In genomic region chr5:75040973-75041372, GRCh38 we compare ENCODE assay signal across 34 cellular contexts. TPM values are rescaled to one million over a fixed set of nuclear protein-coding genes. Genes with fewer than 3 reads are reported as not detected.
A peak's percentile ranks its signal among the peaks of the same experiment; 100 is the strongest.
DNase-seq lines count a peak whose midpoint lies in the region; ATAC-seq, FAIRE-seq and TF ChIP-seq lines count a peak whose summit lies in the region.
"Had no signal": no experiment of that assay in that cellular context is flagged by ENCODE, and none has a peak within 500 bp of the region (broad histone marks: within the 10 kb centered on the region; RNA-seq: fewer than 3 reads in every experiment).

No MANE protein-coding gene starts in this region.

- no peak overlapping the region for H3K4me3 ChIP-seq in AG09309 (ENCODE audit: control insufficient read depth, low read depth, low read length)
- no peak overlapping the region for H3K4me3 ChIP-seq in bronchial epithelial cell (ENCODE audit: low read depth, low read length)
- H3K4me3 ChIP-seq in foreskin fibroblast (ENCODE audit: low read depth in 1 of 2, low read length in 2 of 2): no peak overlapping the region
- no peak overlapping the region for H3K4me3 ChIP-seq in CD8-positive, alpha-beta memory T cell (ENCODE audit: low read length)
- H3K4me3 ChIP-seq: A549, BLaER1, cardiac muscle cell, colonic mucosa, HAP-1, heart right ventricle, testis had no signal

- TF ChIP-seq CTCF in AG09309 (IDR thresholded peaks at IDR 0.05; ENCODE audit: control insufficient read depth, insufficient read depth, low read depth, low read length, missing control alignments) (no peak), bronchial epithelial cell (IDR thresholded peaks at IDR 0.05; ENCODE audit: insufficient read depth, low read length, severe bottlenecking) (no peak), foreskin fibroblast (IDR thresholded peaks at IDR 0.05; ENCODE audit: low read depth, low read length) (no peak)

- DNase-seq in AG09309 (ENCODE audit: low read depth): peak; percentile 69
- peak; percentile 77 for DNase-seq in NCI-H226
- DNase-seq in bronchial epithelial cell (ENCODE audit: low read depth): peak; percentile 56
- DNase-seq in foreskin fibroblast: peak; percentile 41 to 56
- DNase-seq in CD8-positive, alpha-beta memory T cell: no peak
- DNase-seq in activated T-cell treated with anti-CD3 and anti-CD28 coated beads for 4 hours: no peak
- DNase-seq in naive thymus-derived CD8-positive, alpha-beta T cell: no peak
- DNase-seq: activated CD4-positive, alpha-beta T cell treated with anti-CD3 and anti-CD28 coated beads, Interleukin-2, amount 50 U/mL, for 4 hours; activated naive CD4-positive, alpha-beta T cell treated with anti-CD3 and anti-CD28 coated beads, Interleukin-2, amount 10 ng/mL, durations not matched to agents 7 days and 5 days; amniotic stem cell; colonic mucosa; COR-L47; effector CD4-positive, alpha-beta T cell; foreskin melanocyte; GDM1; heart right ventricle; Kasumi-1; NCI-H1417 treated with DMSO at 0.1 percent for 48 hours; NCI-H2081; NCI-H2227 treated with DMSO at 0.1 percent for 48 hours; NCI-H69; retina; SK-N-SH; small intestine; stimulated activated naive CD4-positive, alpha-beta T cell treated with Interleukin-2 at 50 U/mL for 16 hours; testis had no signal

- peaks cover 15% of the 10 kb centered on the region for H3K4me1 ChIP-seq in CD8-positive, alpha-beta memory T cell (ENCODE audit: insufficient read depth, low read length)
- H3K4me1 ChIP-seq: BLaER1, colonic mucosa, HAP-1, heart right ventricle had no signal

- CTCF ChIA-PET in CD8-positive, alpha-beta memory T cell (lab: Charles Lee): interaction anchor here (1.8 to 3.4 kb wide), 3 partner anchors 8 to 12 kb away, joined by 5 to 17 read pairs (median 7); partner anchors contain the start of gene GCNT4

- no peak overlapping the region for H3K4me3 Mint-ChIP-seq in CD8-positive, alpha-beta memory T cell
- H3K4me3 Mint-ChIP-seq in naive thymus-derived CD8-positive, alpha-beta T cell: no peak overlapping the region
- H3K4me3 Mint-ChIP-seq: activated naive CD4-positive, alpha-beta T cell treated with anti-CD3 and anti-CD28 coated beads, Interleukin-2, amount 10 ng/mL, durations not matched to agents 7 days and 5 days had no signal

- POLR2A ChIA-PET in CD8-positive, alpha-beta memory T cell (lab: Charles Lee): no interaction called here
- POLR2A ChIA-PET in naive thymus-derived CD8-positive, alpha-beta T cell (lab: Charles Lee): no interaction called here

- no peaks in the 10 kb centered on the region for H3K27me3 Mint-ChIP-seq in CD8-positive, alpha-beta memory T cell
- H3K27me3 Mint-ChIP-seq in naive thymus-derived CD8-positive, alpha-beta T cell: no peaks in the 10 kb centered on the region
- H3K27me3 Mint-ChIP-seq: activated naive CD4-positive, alpha-beta T cell treated with anti-CD3 and anti-CD28 coated beads, Interleukin-2, amount 10 ng/mL, durations not matched to agents 7 days and 5 days had no signal

- H3K27ac ChIP-seq in CD8-positive, alpha-beta memory T cell (ENCODE audit: low read depth, low read length): no peak overlapping the region
- H3K27ac ChIP-seq: A549, BLaER1, cardiac muscle cell, colonic mucosa, heart right ventricle, parathyroid adenoma, testis had no signal

- peaks cover 30 to 64% (median 35%) of the 10 kb centered on the region in 3 donors for H3K36me3 Mint-ChIP-seq in CD8-positive, alpha-beta memory T cell
- peaks cover 30 to 85% (median 80%) of the 10 kb centered on the region in 3 donors for H3K36me3 Mint-ChIP-seq in naive thymus-derived CD8-positive, alpha-beta T cell

- no peaks in the 10 kb centered on the region for H3K36me3 ChIP-seq in bronchial epithelial cell (ENCODE audit: control insufficient read depth, insufficient read depth, low read length)
- peaks cover 14% of the 10 kb centered on the region for H3K36me3 ChIP-seq in CD8-positive, alpha-beta memory T cell (ENCODE audit: insufficient read depth, low read length)
- H3K36me3 ChIP-seq: BLaER1, cardiac muscle cell, colonic mucosa, HAP-1 had no signal

- H3K9me3 Mint-ChIP-seq in CD8-positive, alpha-beta memory T cell: no peaks in the 10 kb centered on the region
- peaks cover 0 to 3% (median 0%) of the 10 kb centered on the region in 9 donors for H3K9me3 Mint-ChIP-seq in naive thymus-derived CD8-positive, alpha-beta T cell
- H3K9me3 Mint-ChIP-seq: activated naive CD4-positive, alpha-beta T cell treated with anti-CD3 and anti-CD28 coated beads, Interleukin-2, amount 10 ng/mL, durations not matched to agents 7 days and 5 days had no signal

- no peak for ATAC-seq in HG02840 (IDR thresholded peaks at IDR 0.05; ENCODE audit: low FRiP score, unreplicated experiment)
- no peak for ATAC-seq in naive thymus-derived CD8-positive, alpha-beta T cell
- ATAC-seq: A549; activated CD4-positive, CD25-positive, alpha-beta regulatory T cell treated with anti-CD3 and anti-CD28 coated beads, Interleukin-2, amount 50 U/mL, for 24 hours; heart right ventricle; Right ventricle myocardium inferior had no signal

- FAIRE-seq in bronchial epithelial cell (lab: Jason Lieb, UNC): no peak
- FAIRE-seq: A549, small intestine had no signal

- H3K4me1 Mint-ChIP-seq in CD8-positive, alpha-beta memory T cell: peaks cover 28 to 73% (median 62%) of the 10 kb centered on the region in 3 donors
- peaks cover 31 to 82% (median 65%) of the 10 kb centered on the region in 4 donors for H3K4me1 Mint-ChIP-seq in naive thymus-derived CD8-positive, alpha-beta T cell

- H3K9me3 ChIP-seq in CD8-positive, alpha-beta memory T cell (ENCODE audit: low read length): no peaks in the 10 kb centered on the region
- H3K9me3 ChIP-seq: A549, BLaER1, colonic mucosa, HAP-1, heart right ventricle, SK-N-SH, testis had no signal

- no peaks in the 10 kb centered on the region for H3K27me3 ChIP-seq in bronchial epithelial cell (ENCODE audit: control insufficient read depth, insufficient read depth, low read length)
- no peaks in the 10 kb centered on the region for H3K27me3 ChIP-seq in CD8-positive, alpha-beta memory T cell (ENCODE audit: insufficient read depth, low read length, poor library complexity, severe bottlenecking)
- H3K27me3 ChIP-seq: BLaER1, colonic mucosa, heart right ventricle, testis had no signal

- no peak overlapping the region for H3K27ac Mint-ChIP-seq in CD8-positive, alpha-beta memory T cell
- peak overlapping the region in 4 of 10 donors; percentile 9 to 68 (median 44) for H3K27ac Mint-ChIP-seq in naive thymus-derived CD8-positive, alpha-beta T cell
- H3K27ac Mint-ChIP-seq: activated naive CD4-positive, alpha-beta T cell treated with anti-CD3 and anti-CD28 coated beads, Interleukin-2, amount 10 ng/mL, durations not matched to agents 7 days and 5 days had no signal

RNA-seq across cellular contexts. Expression of gene GCNT4, which starts 11.4 kb away (rescaled TPM):
- 2.9 and 5.5 TPM in 2 replicates for total RNA-seq in bronchial epithelial cell
- total RNA-seq in CD8-positive, alpha-beta memory T cell: 1 to 10 TPM; 1.4 to 1.6 TPM
- 1.3 TPM for polyA plus RNA-seq in CD8-positive, alpha-beta memory T cell
- 10 to 100 TPM; 22.5 to 23.5 TPM for total RNA-seq in naive thymus-derived CD8-positive, alpha-beta T cell
- polyA plus RNA-seq in naive thymus-derived CD8-positive, alpha-beta T cell: 1 to 10 TPM; 2.3 to 2.7 (median 2.6) TPM

Comparison
In these comparisons a context has a peak if more than half of its experiments do, and no peak if none do; other contexts are left out.
1. DNase-seq: peak in AG09309 (single experiment), NCI-H226 (single experiment), bronchial epithelial cell (single experiment) and foreskin fibroblast (2 of 2); none in CD8-positive, alpha-beta memory T cell (0 of 5), activated T-cell treated with anti-CD3 and anti-CD28 coated beads for 4 hours (single experiment) and naive thymus-derived CD8-positive, alpha-beta T cell (0 of 10).